ENCODE assay signal across 12 cellular contexts in genomic region chr11:48044577-48044976, GRCh38.
DNase-seq lines count a peak whose midpoint lies in the region; ATAC-seq and TF ChIP-seq lines count a peak whose summit lies in the region.
"Had no signal": no experiment of that assay in that cellular context is flagged by ENCODE, and none has a peak within 500 bp of the region (broad histone marks: within the 10 kb centered on the region; RNA-seq: fewer than 3 reads in every experiment).

No MANE protein-coding gene starts in this region.

- H3K14ac ChIP-seq in H9 (ENCODE audit: insufficient read depth, low read length): peak overlapping the region; percentile 18; the same call in 1 of the 2 replicates

- H2BK5ac ChIP-seq in H9 (ENCODE audit: insufficient read length, low read length): no peak overlapping the region

- H4K91ac ChIP-seq in H9 (ENCODE audit: insufficient read length, low read depth, low read length): no peak overlapping the region

- H3K4me1 Mint-ChIP-seq in H9: peaks cover 24 to 31% of the 10 kb centered on the region in 2 experiments
- peaks cover 42% of the 10 kb centered on the region for H3K4me1 Mint-ChIP-seq in type B pancreatic cell (ENCODE audit: unreplicated experiment)

- no peak overlapping the region for H3K9ac ChIP-seq in H9 (ENCODE audit: extremely low read depth, insufficient read length, low read length)

- no peaks in the 10 kb centered on the region for H3K79me1 ChIP-seq in H9 (ENCODE audit: insufficient read depth, low read depth, low read length, poor library complexity, severe bottlenecking)

- no peaks in the 10 kb centered on the region for H3K23me2 ChIP-seq in H9 (ENCODE audit: insufficient read length, low read depth, low read length, poor library complexity, severe bottlenecking)

- H2BK120ac ChIP-seq in H9 (ENCODE audit: low read depth, low read length, poor library complexity, severe bottlenecking): no peak overlapping the region

- no peak overlapping the region for H3K4ac ChIP-seq in H9 (ENCODE audit: low read depth, low read length)

- H3K4me1 ChIP-seq in H9 (ENCODE audit: insufficient read depth, low read length): no peaks in the 10 kb centered on the region; the same call in 1 of the 2 replicates

- H3K27me3 ChIP-seq in H9 (ENCODE audit: insufficient read depth, low read length): no peaks in the 10 kb centered on the region

- no peak for ATAC-seq in GM18519 (IDR thresholded peaks at IDR 0.05; ENCODE audit: low FRiP score, unreplicated experiment)

- no peak overlapping the region for H4K5ac ChIP-seq in H9 (ENCODE audit: insufficient read length, low read depth, low read length)

- no peaks in the 10 kb centered on the region for H4K20me1 ChIP-seq in H9 (ENCODE audit: control insufficient read depth, insufficient read depth, insufficient read length)

- H3K4me2 ChIP-seq in H9 (ENCODE audit: insufficient read depth, insufficient read length, low read length): no peak overlapping the region

- H2BK20ac ChIP-seq in H9 (ENCODE audit: low read depth, low read length, poor library complexity, severe bottlenecking): no peak overlapping the region

- H3K4me3 Mint-ChIP-seq in H9: no peak overlapping the region
- no peak overlapping the region for H3K4me3 Mint-ChIP-seq in type B pancreatic cell

- H3K27ac Mint-ChIP-seq in H9 (peak overlapping the region in 2 of 3 experiments; percentile 40 to 78; a peak in 3 of 7 replicates), type B pancreatic cell (no peak overlapping the region)

- H3K9me3 Mint-ChIP-seq in H9 (no peaks in the 10 kb centered on the region), type B pancreatic cell (no peaks in the 10 kb centered on the region)

- no peaks in the 10 kb centered on the region for H3K79me2 ChIP-seq in H9 (ENCODE audit: insufficient read depth, low read length)

- H2AFZ ChIP-seq in H9 (ENCODE audit: low read length): no peak overlapping the region

- H2AK5ac ChIP-seq in H9 (ENCODE audit: insufficient read length, low read length): no peak overlapping the region

- H3T11ph ChIP-seq in H9 (ENCODE audit: low read length): no peak overlapping the region

- H3K9me3 ChIP-seq in H9 (ENCODE audit: control insufficient read depth, low read depth, low read length): no peaks in the 10 kb centered on the region

- no peak for DNase-seq in H9
- DNase-seq in cardiac septum (ENCODE audit: low spot score): peak; percentile 75
- DNase-seq in posterior vena cava (ENCODE audit: low spot score): peak; percentile 83
- DNase-seq in activated CD8-positive, alpha-beta memory T cell treated with anti-CD3 and anti-CD28 coated beads for 24 hours: no peak
- DNase-seq in type B pancreatic cell (ENCODE audit: extremely low spot score, unreplicated experiment): no peak
- DNase-seq in activated gamma-delta T cell (lab: John Stamatoyannopoulos, UW): no peak
- DNase-seq: COR-L47, H7, IMR-90, SW 1271 had no signal

- H2BK12ac ChIP-seq in H9 (ENCODE audit: insufficient read length, low read depth, low read length): no peak overlapping the region

- no peak overlapping the region for H3K23ac ChIP-seq in H9 (ENCODE audit: insufficient read length, low read depth, low read length)

- no peak overlapping the region for H3K56ac ChIP-seq in H9 (ENCODE audit: insufficient read length, low read depth, low read length)

- TF ChIP-seq CTCF in C4-2B (conservative IDR thresholded peaks at IDR 0.05) (no peak), H9 (conservative IDR thresholded peaks at IDR 0.05) (no peak), type B pancreatic cell (conservative IDR thresholded peaks at IDR 0.05) (no peak)

- H4K8ac ChIP-seq in H9 (replicated peaks; ENCODE audit: insufficient read length, low read depth, low read length): no peak overlapping the region

- H3K36me3 Mint-ChIP-seq in H9 (ENCODE audit: insufficient read depth in 1 of 3, low read depth in 3 of 3) (no peaks in the 10 kb centered on the region), type B pancreatic cell (no peaks in the 10 kb centered on the region)

- no peak overlapping the region for H2BK15ac ChIP-seq in H9 (ENCODE audit: low read depth, low read length)

- H3K27ac ChIP-seq in C4-2B (peak overlapping the region; percentile 96), H9 (ENCODE audit: insufficient read length, low read depth, low read length) (no peak overlapping the region)

- intact Hi-C loops in cardiac septum (cut with DNase I) (no loop called here), posterior vena cava (cut with DNase I) (no loop called here)

- H3K27me3 Mint-ChIP-seq in H9 (ENCODE audit: low read depth) (no peaks in the 10 kb centered on the region), type B pancreatic cell (no peaks in the 10 kb centered on the region)

- H3K18ac ChIP-seq in H9 (ENCODE audit: insufficient read length, low read depth, low read length): peak overlapping the region; percentile 35

- WGBS in H9 (ENCODE audit: extremely low coverage, insufficient read length, low lambda C conversion rate): no CpG with 5 or more reads among the region's 7 CpGs

Comparison
In these comparisons a context has a peak if more than half of its experiments do, and no peak if none do; other contexts are left out.
1. DNase-seq: peak in cardiac septum (single experiment) and posterior vena cava (single experiment); none in H9 (single experiment), activated CD8-positive, alpha-beta memory T cell treated with anti-CD3 and anti-CD28 coated beads for 24 hours (single experiment), type B pancreatic cell (single experiment) and activated gamma-delta T cell (single experiment).